In genomic region chr16:86794216-86794864, GRCh38 we compare ENCODE assay signal across 23 cellular contexts.
"Had no signal": no experiment of that assay in that cellular context is flagged by ENCODE, and none has a peak within 500 bp of the region (broad histone marks: within the 10 kb centered on the region; RNA-seq: fewer than 3 reads in every experiment).

No MANE protein-coding gene starts in this region.

- H3K4me1 ChIP-seq: lower lobe of right lung, psoas muscle, tibial nerve, upper lobe of left lung had no signal

- ATAC-seq: left ventricle myocardium superior; lower lobe of right lung; natural killer cell treated with Interleukin-12 subunit alpha and Interleukin-12 subunit beta and Interleukin-15 and Interleukin-18, amount 100 ng/mL, for 72 hours; psoas muscle; right cardiac atrium; stimulated activated naive B cell treated with anti-CD40 and anti-IgM and Interleukin-4, amounts not matched to agents 10 μg/mL and 1 μg/mL and 100 μg/mL, for 72 hours had no signal

- H3K27ac ChIP-seq: dorsolateral prefrontal cortex, lower lobe of right lung, psoas muscle, thoracic aorta, tibial nerve, upper lobe of left lung had no signal

- H3K9me3 ChIP-seq: lower lobe of right lung, psoas muscle, thoracic aorta, tibial nerve, upper lobe of left lung had no signal

- H3K27ac Mint-ChIP-seq: immature natural killer cell; naive B cell; natural killer cell treated with Interleukin-12 subunit alpha and Interleukin-12 subunit beta and Interleukin-15 and Interleukin-18, amount 100 ng/mL, for 72 hours; stimulated activated naive B cell treated with anti-CD40 and anti-IgM and Interleukin-4, amounts not matched to agents 10 μg/mL and 1 μg/mL and 100 μg/mL, for 72 hours; stimulated activated naive CD8-positive, alpha-beta T cell treated with anti-CD3 and anti-CD28 coated beads, Interleukin-15, Interleukin-2, amounts not matched to agents 100 ng/mL and 50 ng/mL, for 24 hours had no signal

- H3K36me3 ChIP-seq: lower lobe of right lung, thoracic aorta, tibial nerve, upper lobe of left lung had no signal

- DNase-seq: cortex of kidney; dorsolateral prefrontal cortex; effector CD4-positive, alpha-beta T cell; hypothalamus; immature natural killer cell; left ventricle myocardium superior; lower lobe of right lung; naive B cell; psoas muscle; right cardiac atrium; small intestine; stimulated activated CD4-positive, alpha-beta T cell treated with anti-CD3 and anti-CD28 coated beads, Interleukin-15, amount 100 ng/mL, for 24 hours; stimulated activated CD4-positive, alpha-beta T cell treated with anti-CD3 and anti-CD28 coated beads, Interleukin-2, amount 100 ng/mL, for 48 hours; stimulated activated naive B cell treated with anti-CD40 and anti-IgM and Interleukin-4, amounts not matched to agents 10 μg/mL and 1 μg/mL and 100 μg/mL, for 72 hours; upper lobe of left lung had no signal

- H3K4me1 Mint-ChIP-seq: immature natural killer cell; naive B cell; stimulated activated naive B cell treated with anti-CD40 and anti-IgM and Interleukin-4, amounts not matched to agents 10 μg/mL and 1 μg/mL and 100 μg/mL, for 72 hours had no signal

- H3K36me3 Mint-ChIP-seq: immature natural killer cell; naive B cell; natural killer cell treated with Interleukin-12 subunit alpha and Interleukin-12 subunit beta and Interleukin-15 and Interleukin-18, amount 100 ng/mL, for 72 hours; stimulated activated naive B cell treated with anti-CD40 and anti-IgM and Interleukin-4, amounts not matched to agents 10 μg/mL and 1 μg/mL and 100 μg/mL, for 72 hours had no signal

- FAIRE-seq: frontal cortex, keratinocyte, small intestine, urothelium cell line had no signal

- H3K9me3 Mint-ChIP-seq: immature natural killer cell had no signal

- H3K27me3 ChIP-seq: upper lobe of left lung had no signal

- H3K4me3 Mint-ChIP-seq: immature natural killer cell; naive B cell; natural killer cell treated with Interleukin-12 subunit alpha and Interleukin-12 subunit beta and Interleukin-15 and Interleukin-18, amount 100 ng/mL, for 72 hours; neural crest cell; stimulated activated naive B cell treated with anti-CD40 and anti-IgM and Interleukin-4, amounts not matched to agents 10 μg/mL and 1 μg/mL and 100 μg/mL, for 72 hours; stimulated activated naive CD8-positive, alpha-beta T cell treated with anti-CD3 and anti-CD28 coated beads, Interleukin-15, Interleukin-2, amounts not matched to agents 100 ng/mL and 50 ng/mL, for 24 hours had no signal

- H3K4me3 ChIP-seq: dorsolateral prefrontal cortex, lower lobe of right lung, psoas muscle, thoracic aorta, tibial nerve, upper lobe of left lung had no signal
